In genomic region chr5:83899351-83899970, GRCh38 we compare ENCODE assay signal across 16 cellular contexts.
"Had no signal": no experiment of that assay in that cellular context is flagged by ENCODE, and none has a peak within 500 bp of the region (broad histone marks: within the 10 kb centered on the region; RNA-seq: fewer than 3 reads in every experiment).

No MANE protein-coding gene starts in this region.

- H3K4me3 Mint-ChIP-seq: activated CD8-positive, alpha-beta T cell treated with anti-CD3 and anti-CD28 coated beads for 36 hours; activated naive CD4-positive, alpha-beta T cell treated with anti-CD3 and anti-CD28 coated beads, Interleukin-2, amount 50 U/mL, for 24 hours; activated T-cell treated with anti-CD3 and anti-CD28 coated beads, Interleukin-2, amount 50 U/mL, for 4 hours; naive B cell; T-helper 1 cell treated with Interleukin-12 subunit alpha and Interleukin-12 subunit beta and Interleukin-4 antibody, amounts not matched to agents 30 μg/mL and 1 μg/mL, for 36 hours; WTC11 had no signal

- H2AFZ ChIP-seq: parathyroid adenoma had no signal

- H3K4me3 ChIP-seq: tibial nerve had no signal

- H3K79me2 ChIP-seq: parathyroid adenoma had no signal

- H3K36me3 ChIP-seq: tibial nerve had no signal

- H3K27me3 ChIP-seq: tibial nerve had no signal

- H3K4me1 Mint-ChIP-seq: activated naive CD4-positive, alpha-beta T cell treated with anti-CD3 and anti-CD28 coated beads, Interleukin-2, amount 50 U/mL, for 24 hours; naive B cell had no signal

- H3K27me3 Mint-ChIP-seq: activated naive CD4-positive, alpha-beta T cell treated with anti-CD3 and anti-CD28 coated beads, Interleukin-2, amount 50 U/mL, for 24 hours; naive B cell had no signal

- H3K36me3 Mint-ChIP-seq: activated naive CD4-positive, alpha-beta T cell treated with anti-CD3 and anti-CD28 coated beads, Interleukin-2, amount 50 U/mL, for 24 hours; naive B cell; WTC11 had no signal

- H3K27ac ChIP-seq: parathyroid adenoma, tibial nerve had no signal

- H3K9me3 ChIP-seq: tibial nerve had no signal

- H3K9me3 Mint-ChIP-seq: activated CD8-positive, alpha-beta T cell treated with anti-CD3 and anti-CD28 coated beads for 36 hours; activated naive CD4-positive, alpha-beta T cell treated with anti-CD3 and anti-CD28 coated beads, Interleukin-2, amount 50 U/mL, for 24 hours; activated T-cell treated with anti-CD3 and anti-CD28 coated beads, Interleukin-2, amount 50 U/mL, for 4 hours; T-helper 1 cell treated with Interleukin-12 subunit alpha and Interleukin-12 subunit beta and Interleukin-4 antibody, amounts not matched to agents 30 μg/mL and 1 μg/mL, for 36 hours; WTC11 had no signal

- ATAC-seq: activated CD8-positive, alpha-beta T cell treated with anti-CD3 and anti-CD28 coated beads for 36 hours; activated T-cell treated with anti-CD3 and anti-CD28 coated beads, Interleukin-2, amount 50 U/mL, for 4 hours; left lobe of liver had no signal

- H3K4me1 ChIP-seq: parathyroid adenoma, tibial nerve had no signal

- H3K27ac Mint-ChIP-seq: activated CD8-positive, alpha-beta T cell treated with anti-CD3 and anti-CD28 coated beads for 36 hours; activated naive CD4-positive, alpha-beta T cell treated with anti-CD3 and anti-CD28 coated beads, Interleukin-2, amount 50 U/mL, for 24 hours; naive B cell; T-helper 1 cell treated with Interleukin-12 subunit alpha and Interleukin-12 subunit beta and Interleukin-4 antibody, amounts not matched to agents 30 μg/mL and 1 μg/mL, for 36 hours; WTC11 had no signal

- DNase-seq: activated CD4-positive, alpha-beta T cell treated with anti-CD3 and anti-CD28 coated beads for 48 hours; activated CD8-positive, alpha-beta T cell treated with anti-CD3 and anti-CD28 coated beads for 36 hours; activated effector memory CD4-positive, alpha-beta T cell treated with Interleukin-2 at 50 U/mL for 16 hours; activated T-cell treated with anti-CD3 and anti-CD28 coated beads, Interleukin-2, amount 50 U/mL, for 4 hours; erythroblast; midbrain; naive B cell; stimulated activated CD4-positive, alpha-beta T cell treated with anti-CD3 and anti-CD28 coated beads, Interleukin-15, amount 100 ng/mL, for 24 hours; stimulated activated CD4-positive, alpha-beta T cell treated with anti-CD3 and anti-CD28 coated beads, Interleukin-4, amount 100 ng/mL, for 24 hours; stimulated activated naive CD4-positive, alpha-beta T cell had no signal
